ENCODE assay signal across 9 cellular contexts in the genomic region with DNA sequence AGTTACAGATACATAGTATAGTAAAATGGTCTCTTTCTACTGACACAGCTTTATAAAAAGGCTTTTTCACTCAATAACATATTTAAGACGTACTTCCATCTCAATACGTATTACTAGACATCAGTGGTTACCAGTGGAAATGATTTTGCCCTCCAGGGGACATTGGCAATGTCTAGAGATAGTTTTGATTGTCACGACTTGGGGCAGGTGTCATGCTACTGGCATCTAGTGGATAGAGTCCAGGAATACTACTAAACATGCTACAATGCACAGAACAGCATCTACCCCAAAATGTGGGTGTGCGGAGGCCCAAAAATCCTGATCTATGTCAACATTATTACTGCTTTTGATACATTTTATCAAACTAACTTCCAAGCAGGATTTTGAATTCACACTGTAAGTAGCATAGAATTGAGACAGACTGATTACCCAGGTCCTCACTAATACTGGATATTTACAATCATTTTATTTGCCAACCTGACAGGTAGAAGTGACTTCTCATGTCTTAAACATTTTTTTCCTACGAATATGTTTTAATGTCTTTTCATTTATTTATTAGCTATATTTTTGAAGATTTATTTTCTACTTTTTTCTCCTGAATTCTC. TPM values are rescaled to one million over a fixed set of nuclear protein-coding genes. Genes with fewer than 3 reads are reported as not detected.
A peak's percentile ranks its signal among the peaks of the same experiment; 100 is the strongest.
DNase-seq lines count a peak whose midpoint lies in the region; ATAC-seq and TF ChIP-seq lines count a peak whose summit lies in the region.
"Had no signal": no experiment of that assay in that cellular context is flagged by ENCODE, and none has a peak within 500 bp of the region (broad histone marks: within the 10 kb centered on the region; RNA-seq: fewer than 3 reads in every experiment).

No MANE protein-coding gene starts in this region.

- H3K9me3 ChIP-seq in left ventricle myocardium inferior (replicated peaks) (no peaks in the 10 kb centered on the region), aorta (ENCODE audit: control insufficient read depth, low read length) (no peaks in the 10 kb centered on the region)

- no peak overlapping the region for H3K4me3 ChIP-seq in left ventricle myocardium inferior
- no peak overlapping the region for H3K4me3 ChIP-seq in epithelial cell of esophagus (ENCODE audit: low read length)
- no peak overlapping the region for H3K4me3 ChIP-seq in aorta (ENCODE audit: low read length in 2 of 2)

- intact Hi-C loops in left ventricle myocardium inferior (cut with micrococcal nuclease) (no loop called here), Right ventricle myocardium superior (cut with DNase I) (no loop called here), aorta (cut with DNase I) (loop anchor here (5.0 kb wide), 1 partner anchor 219 kb away; no protein-coding TSS in a partner anchor), posterior cingulate gyrus (cut with DNase I) (no loop called here)

- H3K27ac ChIP-seq in left ventricle myocardium inferior (replicated peaks) = no peak overlapping the region
- no peak overlapping the region for H3K27ac ChIP-seq in aorta (ENCODE audit: low read depth in 1 of 2, low read length in 2 of 2)

- TF ChIP-seq CTCF in left ventricle myocardium inferior (IDR thresholded peaks at IDR 0.05; ENCODE audit: borderline replicate concordance) (peak; percentile 49), epithelial cell of esophagus (IDR thresholded peaks at IDR 0.05; ENCODE audit: insufficient read depth, low read depth, low read length, missing control alignments) (peak; percentile 81)

- DNase-seq in left ventricle myocardium inferior = no peak
- DNase-seq in Right ventricle myocardium superior = no peak
- DNase-seq in NCI-H526 (lab: John Stamatoyannopoulos, UW) = peak; percentile 62 to 70
- peak; percentile 58 for DNase-seq in epithelial cell of esophagus (ENCODE audit: low read depth)
- DNase-seq in aorta = no peak
- no peak for DNase-seq in posterior cingulate gyrus

- no peaks in the 10 kb centered on the region for H3K36me3 ChIP-seq in left ventricle myocardium inferior
- H3K36me3 ChIP-seq in aorta (ENCODE audit: control insufficient read depth in 1 of 2, insufficient read depth in 2 of 2, low read length in 1 of 2) = no peaks in the 10 kb centered on the region

- H3K27me3 ChIP-seq in left ventricle myocardium inferior (ENCODE audit: low read depth) = no peaks in the 10 kb centered on the region
- H3K27me3 ChIP-seq in aorta (ENCODE audit: control insufficient read depth in 1 of 2, insufficient read depth in 2 of 2, low read length in 1 of 2) = no peaks in the 10 kb centered on the region

- 55 to 58% methylated on average over 5 of the region's 5 CpGs for WGBS in aorta, 2 donors

- ATAC-seq in Right ventricle myocardium superior (ENCODE audit: poor library complexity) (no peak), aorta (ENCODE audit: low FRiP score) (peak; percentile 57), HG02571 (IDR thresholded peaks at IDR 0.05; ENCODE audit: unreplicated experiment) (no peak), HG03108 (IDR thresholded peaks at IDR 0.05; ENCODE audit: unreplicated experiment) (no peak)

- H3K4me1 ChIP-seq in left ventricle myocardium inferior = no peaks in the 10 kb centered on the region
- no peaks in the 10 kb centered on the region for H3K4me1 ChIP-seq in aorta (ENCODE audit: control insufficient read depth in 1 of 2, insufficient read depth in 2 of 2, low read length in 2 of 2)

RNA-seq across cellular contexts. Expression of gene HGF, which starts 53.8 kb away (rescaled TPM):
- total RNA-seq in left ventricle myocardium inferior (2.3 TPM), Right ventricle myocardium superior (1.6 TPM), aorta (10 to 100 TPM; 20.7 to 55.9 TPM)
- 10 to 100 TPM in 1 of 2 donors, 1 to 10 TPM in 1; 9.9 to 24.9 TPM for polyA plus RNA-seq in aorta
- total RNA-seq: activated CD8-positive, alpha-beta memory T cell treated with anti-CD3 and anti-CD28 coated beads for 36 hours had no signal

Comparison
In these comparisons a context has a peak if more than half of its experiments do, and no peak if none do; other contexts are left out.
1. DNase-seq: peak in NCI-H526 (2 of 2) and epithelial cell of esophagus (single experiment); none in left ventricle myocardium inferior (single experiment), Right ventricle myocardium superior (single experiment), aorta (0 of 2) and posterior cingulate gyrus (0 of 10).
2. intact Hi-C loops: an anchor here in aorta (5.0 kb wide); none called in left ventricle myocardium inferior, Right ventricle myocardium superior and posterior cingulate gyrus.